Comparison of ENCODE assay signal across 1 cellular context in genomic region chr16:67302882-67303434, GRCh38.
TF ChIP-seq lines count a peak whose summit lies in the region.

No MANE protein-coding gene starts in this region.

TF ChIP-seq in GM12878, 131 proteins besides CTCF, POLR2A, EP300 and RAD21:
- TF ChIP-seq SMC3 (IDR thresholded peaks at IDR 0.05; ENCODE audit: borderline replicate concordance, low read length) (no peak), MYB (IDR thresholded peaks at IDR 0.05; ENCODE audit: borderline replicate concordance, low read depth, low read length) (no peak), CEBPZ (IDR thresholded peaks at IDR 0.05; ENCODE audit: low read depth, low read length) (no peak), NFXL1 (IDR thresholded peaks at IDR 0.05; ENCODE audit: borderline replicate concordance) (no peak), ATF2 (IDR thresholded peaks at IDR 0.05; ENCODE audit: low read length) (no peak), WRNIP1 (IDR thresholded peaks at IDR 0.05; ENCODE audit: borderline replicate concordance, low read depth, low read length) (no peak), ZBTB33 (IDR thresholded peaks at IDR 0.05) (no peak), NKRF (conservative IDR thresholded peaks at IDR 0.05) (no peak), DPF2 (IDR thresholded peaks at IDR 0.05) (no peak), SUZ12 (IDR thresholded peaks at IDR 0.05; ENCODE audit: unreplicated experiment) (no peak), SIN3A (IDR thresholded peaks at IDR 0.05; ENCODE audit: low read depth, low read length) (no peak), NRF1 (conservative IDR thresholded peaks at IDR 0.05; ENCODE audit: low read depth, low read length) (no peak), MAX (IDR thresholded peaks at IDR 0.05; ENCODE audit: low read depth, low read length) (no peak), POLR2AphosphoS2 (IDR thresholded peaks at IDR 0.05; ENCODE audit: low read depth, low read length) (no peak)
TF ChIP-seq in GM12878: peak in this region for 0.
